1 cellular context compared by ENCODE assay signal in genomic region chr17:28951428-28951990, GRCh38.
TF ChIP-seq lines count a peak whose summit lies in the region.

TSS of gene PHF12 (minus strand) at chr17:28951518. CDS start at chr17:28950960, 558 bp downstream.

TF ChIP-seq in GM12878, 131 proteins besides CTCF, POLR2A, EP300 and RAD21 (continued from another document):
- TF ChIP-seq, protein P1, sequence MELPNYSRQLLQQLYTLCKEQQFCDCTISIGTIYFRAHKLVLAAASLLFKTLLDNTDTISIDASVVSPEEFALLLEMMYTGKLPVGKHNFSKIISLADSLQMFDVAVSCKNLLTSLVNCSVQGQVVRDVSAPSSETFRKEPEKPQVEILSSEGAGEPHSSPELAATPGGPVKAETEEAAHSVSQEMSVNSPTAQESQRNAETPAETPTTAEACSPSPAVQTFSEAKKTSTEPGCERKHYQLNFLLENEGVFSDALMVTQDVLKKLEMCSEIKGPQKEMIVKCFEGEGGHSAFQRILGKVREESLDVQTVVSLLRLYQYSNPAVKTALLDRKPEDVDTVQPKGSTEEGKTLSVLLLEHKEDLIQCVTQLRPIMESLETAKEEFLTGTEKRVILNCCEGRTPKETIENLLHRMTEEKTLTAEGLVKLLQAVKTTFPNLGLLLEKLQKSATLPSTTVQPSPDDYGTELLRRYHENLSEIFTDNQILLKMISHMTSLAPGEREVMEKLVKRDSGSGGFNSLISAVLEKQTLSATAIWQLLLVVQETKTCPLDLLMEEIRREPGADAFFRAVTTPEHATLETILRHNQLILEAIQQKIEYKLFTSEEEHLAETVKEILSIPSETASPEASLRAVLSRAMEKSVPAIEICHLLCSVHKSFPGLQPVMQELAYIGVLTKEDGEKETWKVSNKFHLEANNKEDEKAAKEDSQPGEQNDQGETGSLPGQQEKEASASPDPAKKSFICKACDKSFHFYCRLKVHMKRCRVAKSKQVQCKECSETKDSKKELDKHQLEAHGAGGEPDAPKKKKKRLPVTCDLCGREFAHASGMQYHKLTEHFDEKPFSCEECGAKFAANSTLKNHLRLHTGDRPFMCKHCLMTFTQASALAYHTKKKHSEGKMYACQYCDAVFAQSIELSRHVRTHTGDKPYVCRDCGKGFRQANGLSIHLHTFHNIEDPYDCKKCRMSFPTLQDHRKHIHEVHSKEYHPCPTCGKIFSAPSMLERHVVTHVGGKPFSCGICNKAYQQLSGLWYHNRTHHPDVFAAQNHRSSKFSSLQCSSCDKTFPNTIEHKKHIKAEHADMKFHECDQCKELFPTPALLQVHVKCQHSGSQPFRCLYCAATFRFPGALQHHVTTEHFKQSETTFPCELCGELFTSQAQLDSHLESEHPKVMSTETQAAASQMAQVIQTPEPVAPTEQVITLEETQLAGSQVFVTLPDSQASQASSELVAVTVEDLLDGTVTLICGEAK (IDR thresholded peaks at IDR 0.05; ENCODE audit: borderline replicate concordance): no peak
- TF ChIP-seq ZBTB33 (IDR thresholded peaks at IDR 0.05): no peak
TF ChIP-seq in GM12878: peak in this region for 34.
